ENCODE assay signal across 11 cellular contexts in the genomic region with DNA sequence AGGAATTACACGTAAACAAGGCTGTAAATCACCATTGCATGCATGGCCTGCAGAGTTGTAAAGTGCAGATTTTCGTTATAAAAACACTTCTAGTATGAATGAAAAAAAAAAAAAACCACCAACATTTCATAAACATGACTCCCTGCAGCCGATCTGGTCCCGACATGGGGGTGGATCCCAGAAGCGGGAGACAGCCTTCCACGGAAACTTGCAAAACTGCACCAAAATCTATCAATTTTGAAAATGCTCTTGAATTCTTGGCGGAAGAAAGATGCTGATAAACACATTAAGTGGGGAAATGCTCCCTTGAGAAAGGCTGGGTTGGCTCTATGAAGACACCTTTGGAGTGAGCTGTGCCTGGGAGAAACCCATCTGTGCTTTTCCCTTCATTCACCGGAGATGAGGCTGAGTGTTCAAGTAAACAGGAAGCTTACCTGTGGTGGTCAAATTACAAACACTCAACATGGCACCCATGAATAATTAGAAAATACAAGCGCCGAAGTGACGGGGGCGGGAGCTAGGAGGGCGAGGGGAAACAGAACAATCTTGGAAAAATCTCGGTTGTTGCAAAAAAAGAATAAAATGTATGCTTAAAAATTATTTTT. TPM values are rescaled to one million over a fixed set of nuclear protein-coding genes. Genes with fewer than 3 reads are reported as not detected.
DNase-seq lines count a peak whose midpoint lies in the region; ATAC-seq, FAIRE-seq and TF ChIP-seq lines count a peak whose summit lies in the region.
"Had no signal": no experiment of that assay in that cellular context is flagged by ENCODE, and none has a peak within 500 bp of the region (broad histone marks: within the 10 kb centered on the region; RNA-seq: fewer than 3 reads in every experiment).

No MANE protein-coding gene starts in this region.

- H3K4me3 ChIP-seq in HUES48 (ENCODE audit: low read depth, low read length), result peak overlapping the region; percentile 82
- peak overlapping the region; percentile 39 for H3K4me3 ChIP-seq in mesodermal cell (ENCODE audit: extremely low read depth, insufficient read depth, low read length, poor library complexity, severe bottlenecking)
- H3K4me3 ChIP-seq in left lung, result no peak overlapping the region
- H3K4me3 ChIP-seq in kidney (ENCODE audit: low read length in 2 of 2), result no peak overlapping the region

- peaks cover 13% of the 10 kb centered on the region for H3K4me1 ChIP-seq in HUES48 (ENCODE audit: control insufficient read depth, insufficient read depth, low read length)
- H3K4me1 ChIP-seq in mesodermal cell (ENCODE audit: control insufficient read depth, insufficient read depth, low read length, poor library complexity, severe bottlenecking), result no peaks in the 10 kb centered on the region
- peaks cover 0 to 6% of the 10 kb centered on the region in 2 donors for H3K4me1 ChIP-seq in left lung
- H3K4me1 ChIP-seq in kidney (ENCODE audit: control insufficient read depth in 1 of 2, insufficient read depth in 1 of 2, low read depth in 1 of 2, low read length in 2 of 2), result no peaks in the 10 kb centered on the region

- H3K9ac ChIP-seq in HUES48 (ENCODE audit: low read depth, low read length) (peak overlapping the region; percentile 84), kidney (ENCODE audit: low read length in 2 of 2) (no peak overlapping the region)

- H3K9me3 ChIP-seq in HUES48 (ENCODE audit: control insufficient read depth, insufficient read depth, low read length) (no peaks in the 10 kb centered on the region), mesodermal cell (ENCODE audit: control insufficient read depth, low read length) (no peaks in the 10 kb centered on the region), left lung (no peaks in the 10 kb centered on the region), kidney (ENCODE audit: control insufficient read depth in 1 of 2, low read length in 2 of 2) (peaks cover 0 to 2% of the 10 kb centered on the region in 2 donors)

- peaks cover 29 to 48% of the 10 kb centered on the region in 2 donors for H3K36me3 Mint-ChIP-seq in CD14-positive monocyte

- peaks cover 60 to 66% (median 63%) of the 10 kb centered on the region in 3 donors for H3K27me3 Mint-ChIP-seq in CD14-positive monocyte (ENCODE audit: low read depth in 3 of 3)

- intact Hi-C loops in CD14-positive monocyte (cut with micrococcal nuclease) (no loop called here), left lung (cut with DNase I) (no loop called here), kidney (cut with DNase I) (no loop called here)

- FAIRE-seq in kidney (lab: Jason Lieb, UNC), result no peak

- DNase-seq in CD14-positive monocyte (ENCODE audit: low spot score), result no peak
- DNase-seq in amniotic epithelial cell (ENCODE audit: low read depth), result peak; percentile 76
- DNase-seq in left lung, result no peak
- no peak for DNase-seq in kidney
- no peak for DNase-seq in AG20443 (ENCODE audit: low spot score)
- DNase-seq: GF-D8, hippocampal formation had no signal

- peak overlapping the region; percentile 48 to 81 for H3K4me3 Mint-ChIP-seq in CD14-positive monocyte
- H3K4me3 Mint-ChIP-seq: central memory CD8-positive, alpha-beta T cell had no signal

- H3K9me3 Mint-ChIP-seq in CD14-positive monocyte, result peaks cover 0 to 15% (median 8%) of the 10 kb centered on the region in 7 donors
- H3K9me3 Mint-ChIP-seq: central memory CD8-positive, alpha-beta T cell had no signal

- no peaks in the 10 kb centered on the region for H3K36me3 ChIP-seq in HUES48 (ENCODE audit: control insufficient read depth, insufficient read depth, low read length)
- H3K36me3 ChIP-seq in mesodermal cell (ENCODE audit: control insufficient read depth, insufficient read depth, low read length), result peaks cover 1% of the 10 kb centered on the region
- H3K36me3 ChIP-seq in left lung, result peaks cover 0 to 18% of the 10 kb centered on the region in 2 donors
- peaks cover 0 to 3% of the 10 kb centered on the region in 2 donors for H3K36me3 ChIP-seq in kidney (ENCODE audit: control insufficient read depth in 1 of 2, insufficient read depth in 2 of 2, low read length in 2 of 2)

- peaks cover 9% of the 10 kb centered on the region for H3K4me1 Mint-ChIP-seq in CD14-positive monocyte

- 0% methylated on average over 1 of the region's 14 CpGs; no CpG with 5 or more reads in 1 of the 2 experiments for WGBS in mesodermal cell (ENCODE audit: insufficient coverage in 2 of 2), 2 experiments

- H3K27ac ChIP-seq in HUES48 (ENCODE audit: low read depth, low read length) (peak overlapping the region; percentile 92), mesodermal cell (ENCODE audit: low read depth, low read length, severe bottlenecking) (peak overlapping the region; percentile 24), left lung (no peak overlapping the region), kidney (ENCODE audit: low read depth in 2 of 2, low read length in 2 of 2) (no peak overlapping the region)

- H3K27me3 ChIP-seq in HUES48 (ENCODE audit: control insufficient read depth, insufficient read depth, low read length), result peaks cover 34% of the 10 kb centered on the region
- H3K27me3 ChIP-seq in left lung, result peaks cover 28 to 53% of the 10 kb centered on the region in 2 donors

- no peak overlapping the region for H3K27ac Mint-ChIP-seq in CD14-positive monocyte

- ATAC-seq in left lung (no peak), GM21367 (IDR thresholded peaks at IDR 0.05; ENCODE audit: unreplicated experiment) (no peak)

- TF ChIP-seq CTCF in CD14-positive monocyte (IDR thresholded peaks at IDR 0.05) (no peak), left lung (IDR thresholded peaks at IDR 0.05) (no peak), kidney (IDR thresholded peaks at IDR 0.05; ENCODE audit: borderline replicate concordance, extremely low read depth, insufficient read depth) (no peak)

RNA-seq across cellular contexts. Expression of a gene that starts 0.8 kb away (rescaled TPM):
- polyA plus RNA-seq in CD14-positive monocyte (not detected), kidney (ENCODE audit: insufficient read depth, low read depth, low replicate concordance) (not detected)
- polyA plus RNA-seq in mesodermal cell (2013, experiment 1 of 2), result not detected
- not detected for polyA plus RNA-seq in mesodermal cell (2013, experiment 2 of 2)
- total RNA-seq in left lung (not detected), kidney (not detected)

Comparison
In these comparisons a context has a peak if more than half of its experiments do, and no peak if none do; other contexts are left out.
1. H3K27ac ChIP-seq: peak in HUES48 (single experiment) and mesodermal cell (single experiment); none in left lung (0 of 2) and kidney (0 of 2).
2. H3K4me3 ChIP-seq: peak in HUES48 (single experiment) and mesodermal cell (single experiment); none in left lung (0 of 2) and kidney (0 of 2).